ENCODE assay signal across 1 cellular context in the genomic region with DNA sequence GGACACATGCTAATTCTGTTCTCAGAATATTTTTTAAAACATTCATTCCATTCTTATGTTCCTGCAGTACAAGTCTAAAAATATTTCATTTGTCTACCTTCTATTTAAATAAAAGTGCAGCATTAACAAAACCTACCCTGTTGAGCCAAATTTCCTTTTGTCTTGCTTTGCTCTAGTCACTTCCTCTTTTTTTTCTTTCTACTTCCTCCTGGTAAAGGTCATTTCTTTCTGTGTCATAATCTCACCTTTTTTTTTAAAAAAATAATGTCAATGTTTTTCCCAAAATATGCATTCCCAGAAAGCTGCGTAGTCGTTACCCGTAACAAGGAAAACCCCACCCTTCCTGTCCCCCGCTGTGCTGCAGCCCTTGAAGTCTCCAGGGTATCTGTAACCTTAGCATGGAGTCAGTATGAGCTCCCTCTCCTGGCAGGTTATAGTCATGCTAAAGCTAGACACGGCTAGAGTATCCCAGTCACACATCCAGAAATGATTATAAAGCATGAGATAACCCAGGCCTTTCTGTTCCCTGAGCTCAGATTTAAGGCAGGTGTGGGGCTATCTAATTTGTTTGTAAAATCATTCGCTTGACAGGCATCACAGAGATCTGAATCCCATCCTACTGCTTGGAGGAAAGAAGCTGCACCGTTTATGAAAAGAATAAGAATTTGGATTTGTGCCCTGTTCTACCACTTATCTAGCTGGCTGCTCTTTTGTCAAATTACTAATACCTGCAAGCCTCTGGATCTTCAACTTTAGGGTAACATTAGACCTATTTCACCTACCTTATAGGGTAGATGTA.
A peak's percentile ranks its signal among the peaks of the same experiment; 100 is the strongest.
TF ChIP-seq lines count a peak whose summit lies in the region.

No MANE protein-coding gene starts in this region.

TF ChIP-seq in HepG2, 621 proteins besides CTCF, POLR2A, EP300 and RAD21 (continued from another document and continues in another):
- TF ChIP-seq, protein P1, sequence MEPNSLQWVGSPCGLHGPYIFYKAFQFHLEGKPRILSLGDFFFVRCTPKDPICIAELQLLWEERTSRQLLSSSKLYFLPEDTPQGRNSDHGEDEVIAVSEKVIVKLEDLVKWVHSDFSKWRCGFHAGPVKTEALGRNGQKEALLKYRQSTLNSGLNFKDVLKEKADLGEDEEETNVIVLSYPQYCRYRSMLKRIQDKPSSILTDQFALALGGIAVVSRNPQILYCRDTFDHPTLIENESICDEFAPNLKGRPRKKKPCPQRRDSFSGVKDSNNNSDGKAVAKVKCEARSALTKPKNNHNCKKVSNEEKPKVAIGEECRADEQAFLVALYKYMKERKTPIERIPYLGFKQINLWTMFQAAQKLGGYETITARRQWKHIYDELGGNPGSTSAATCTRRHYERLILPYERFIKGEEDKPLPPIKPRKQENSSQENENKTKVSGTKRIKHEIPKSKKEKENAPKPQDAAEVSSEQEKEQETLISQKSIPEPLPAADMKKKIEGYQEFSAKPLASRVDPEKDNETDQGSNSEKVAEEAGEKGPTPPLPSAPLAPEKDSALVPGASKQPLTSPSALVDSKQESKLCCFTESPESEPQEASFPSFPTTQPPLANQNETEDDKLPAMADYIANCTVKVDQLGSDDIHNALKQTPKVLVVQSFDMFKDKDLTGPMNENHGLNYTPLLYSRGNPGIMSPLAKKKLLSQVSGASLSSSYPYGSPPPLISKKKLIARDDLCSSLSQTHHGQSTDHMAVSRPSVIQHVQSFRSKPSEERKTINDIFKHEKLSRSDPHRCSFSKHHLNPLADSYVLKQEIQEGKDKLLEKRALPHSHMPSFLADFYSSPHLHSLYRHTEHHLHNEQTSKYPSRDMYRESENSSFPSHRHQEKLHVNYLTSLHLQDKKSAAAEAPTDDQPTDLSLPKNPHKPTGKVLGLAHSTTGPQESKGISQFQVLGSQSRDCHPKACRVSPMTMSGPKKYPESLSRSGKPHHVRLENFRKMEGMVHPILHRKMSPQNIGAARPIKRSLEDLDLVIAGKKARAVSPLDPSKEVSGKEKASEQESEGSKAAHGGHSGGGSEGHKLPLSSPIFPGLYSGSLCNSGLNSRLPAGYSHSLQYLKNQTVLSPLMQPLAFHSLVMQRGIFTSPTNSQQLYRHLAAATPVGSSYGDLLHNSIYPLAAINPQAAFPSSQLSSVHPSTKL (CRISPR knock-in tag; IDR thresholded peaks at IDR 0.05) = peak; percentile 38; the same call in 1 of the 2 replicates
- TF ChIP-seq ZNF431 (CRISPR knock-in tag; IDR thresholded peaks at IDR 0.05; ENCODE audit: borderline replicate concordance, low read depth) (no peak), FOXA3 (CRISPR knock-in tag; IDR thresholded peaks at IDR 0.05) (0 out of 2 replicates have a peak, but pooled peaks have one; percentile 14), ATF7-NPFF (CRISPR knock-in tag; IDR thresholded peaks at IDR 0.05; ENCODE audit: low read depth) (no peak), MED8 (CRISPR knock-in tag; IDR thresholded peaks at IDR 0.05; ENCODE audit: insufficient replicate concordance) (no peak), ZBTB20 (CRISPR knock-in tag; IDR thresholded peaks at IDR 0.05; ENCODE audit: borderline replicate concordance, low read depth) (no peak), ZBTB7B (CRISPR knock-in tag; IDR thresholded peaks at IDR 0.05) (0 out of 2 replicates have a peak, but pooled peaks have one; percentile 50), KLF6 (CRISPR knock-in tag; IDR thresholded peaks at IDR 0.05) (no peak), ZNF564 (CRISPR knock-in tag; IDR thresholded peaks at IDR 0.05) (no peak), DPF2 (CRISPR knock-in tag; IDR thresholded peaks at IDR 0.05; ENCODE audit: borderline replicate concordance, low read depth) (no peak), AGO2 (optimal IDR thresholded peaks at IDR 0.05; ENCODE audit: low read depth, low read length) (no peak), MAZ (IDR thresholded peaks at IDR 0.05; ENCODE audit: borderline replicate concordance, low read depth, low read length) (no peak), MAZ (CRISPR knock-in tag; IDR thresholded peaks at IDR 0.05; ENCODE audit: low read depth) (no peak), SP1 (IDR thresholded peaks at IDR 0.05) (no peak), SP1 (CRISPR knock-in tag; IDR thresholded peaks at IDR 0.05) (no peak), SSRP1 (CRISPR knock-in tag; IDR thresholded peaks at IDR 0.05) (0 out of 2 replicates have a peak, but pooled peaks have one; percentile 66), SIX4 (CRISPR knock-in tag; IDR thresholded peaks at IDR 0.05) (no peak), EHMT2 (IDR thresholded peaks at IDR 0.05; ENCODE audit: borderline replicate concordance, low read depth, low read length) (no peak), GTF3A (CRISPR knock-in tag; conservative IDR thresholded peaks at IDR 0.05) (no peak), NR2C2 (CRISPR knock-in tag; IDR thresholded peaks at IDR 0.05; ENCODE audit: borderline replicate concordance) (peak; percentile 82), SP140L (CRISPR knock-in tag; IDR thresholded peaks at IDR 0.05; ENCODE audit: borderline replicate concordance) (0 out of 2 replicates have a peak, but pooled peaks have one; percentile 24), ISL2 (CRISPR knock-in tag; IDR thresholded peaks at IDR 0.05) (no peak)
- TF ChIP-seq, protein P2, sequence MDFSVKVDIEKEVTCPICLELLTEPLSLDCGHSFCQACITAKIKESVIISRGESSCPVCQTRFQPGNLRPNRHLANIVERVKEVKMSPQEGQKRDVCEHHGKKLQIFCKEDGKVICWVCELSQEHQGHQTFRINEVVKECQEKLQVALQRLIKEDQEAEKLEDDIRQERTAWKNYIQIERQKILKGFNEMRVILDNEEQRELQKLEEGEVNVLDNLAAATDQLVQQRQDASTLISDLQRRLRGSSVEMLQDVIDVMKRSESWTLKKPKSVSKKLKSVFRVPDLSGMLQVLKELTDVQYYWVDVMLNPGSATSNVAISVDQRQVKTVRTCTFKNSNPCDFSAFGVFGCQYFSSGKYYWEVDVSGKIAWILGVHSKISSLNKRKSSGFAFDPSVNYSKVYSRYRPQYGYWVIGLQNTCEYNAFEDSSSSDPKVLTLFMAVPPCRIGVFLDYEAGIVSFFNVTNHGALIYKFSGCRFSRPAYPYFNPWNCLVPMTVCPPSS (IDR thresholded peaks at IDR 0.05) = no peak
- TF ChIP-seq, protein P3, sequence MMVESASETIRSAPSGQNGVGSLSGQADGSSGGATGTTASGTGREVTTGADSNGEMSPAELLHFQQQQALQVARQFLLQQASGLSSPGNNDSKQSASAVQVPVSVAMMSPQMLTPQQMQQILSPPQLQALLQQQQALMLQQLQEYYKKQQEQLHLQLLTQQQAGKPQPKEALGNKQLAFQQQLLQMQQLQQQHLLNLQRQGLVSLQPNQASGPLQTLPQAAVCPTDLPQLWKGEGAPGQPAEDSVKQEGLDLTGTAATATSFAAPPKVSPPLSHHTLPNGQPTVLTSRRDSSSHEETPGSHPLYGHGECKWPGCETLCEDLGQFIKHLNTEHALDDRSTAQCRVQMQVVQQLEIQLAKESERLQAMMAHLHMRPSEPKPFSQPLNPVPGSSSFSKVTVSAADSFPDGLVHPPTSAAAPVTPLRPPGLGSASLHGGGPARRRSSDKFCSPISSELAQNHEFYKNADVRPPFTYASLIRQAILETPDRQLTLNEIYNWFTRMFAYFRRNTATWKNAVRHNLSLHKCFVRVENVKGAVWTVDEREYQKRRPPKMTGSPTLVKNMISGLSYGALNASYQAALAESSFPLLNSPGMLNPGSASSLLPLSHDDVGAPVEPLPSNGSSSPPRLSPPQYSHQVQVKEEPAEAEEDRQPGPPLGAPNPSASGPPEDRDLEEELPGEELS (CRISPR knock-in tag; IDR thresholded peaks at IDR 0.05) = no peak
- TF ChIP-seq, protein P4, sequence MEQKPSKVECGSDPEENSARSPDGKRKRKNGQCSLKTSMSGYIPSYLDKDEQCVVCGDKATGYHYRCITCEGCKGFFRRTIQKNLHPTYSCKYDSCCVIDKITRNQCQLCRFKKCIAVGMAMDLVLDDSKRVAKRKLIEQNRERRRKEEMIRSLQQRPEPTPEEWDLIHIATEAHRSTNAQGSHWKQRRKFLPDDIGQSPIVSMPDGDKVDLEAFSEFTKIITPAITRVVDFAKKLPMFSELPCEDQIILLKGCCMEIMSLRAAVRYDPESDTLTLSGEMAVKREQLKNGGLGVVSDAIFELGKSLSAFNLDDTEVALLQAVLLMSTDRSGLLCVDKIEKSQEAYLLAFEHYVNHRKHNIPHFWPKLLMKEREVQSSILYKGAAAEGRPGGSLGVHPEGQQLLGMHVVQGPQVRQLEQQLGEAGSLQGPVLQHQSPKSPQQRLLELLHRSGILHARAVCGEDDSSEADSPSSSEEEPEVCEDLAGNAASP (CRISPR knock-in tag; IDR thresholded peaks at IDR 0.05; ENCODE audit: borderline replicate concordance) = peak; percentile 38; the same call in 1 of the 2 replicates
- TF ChIP-seq, protein P5, sequence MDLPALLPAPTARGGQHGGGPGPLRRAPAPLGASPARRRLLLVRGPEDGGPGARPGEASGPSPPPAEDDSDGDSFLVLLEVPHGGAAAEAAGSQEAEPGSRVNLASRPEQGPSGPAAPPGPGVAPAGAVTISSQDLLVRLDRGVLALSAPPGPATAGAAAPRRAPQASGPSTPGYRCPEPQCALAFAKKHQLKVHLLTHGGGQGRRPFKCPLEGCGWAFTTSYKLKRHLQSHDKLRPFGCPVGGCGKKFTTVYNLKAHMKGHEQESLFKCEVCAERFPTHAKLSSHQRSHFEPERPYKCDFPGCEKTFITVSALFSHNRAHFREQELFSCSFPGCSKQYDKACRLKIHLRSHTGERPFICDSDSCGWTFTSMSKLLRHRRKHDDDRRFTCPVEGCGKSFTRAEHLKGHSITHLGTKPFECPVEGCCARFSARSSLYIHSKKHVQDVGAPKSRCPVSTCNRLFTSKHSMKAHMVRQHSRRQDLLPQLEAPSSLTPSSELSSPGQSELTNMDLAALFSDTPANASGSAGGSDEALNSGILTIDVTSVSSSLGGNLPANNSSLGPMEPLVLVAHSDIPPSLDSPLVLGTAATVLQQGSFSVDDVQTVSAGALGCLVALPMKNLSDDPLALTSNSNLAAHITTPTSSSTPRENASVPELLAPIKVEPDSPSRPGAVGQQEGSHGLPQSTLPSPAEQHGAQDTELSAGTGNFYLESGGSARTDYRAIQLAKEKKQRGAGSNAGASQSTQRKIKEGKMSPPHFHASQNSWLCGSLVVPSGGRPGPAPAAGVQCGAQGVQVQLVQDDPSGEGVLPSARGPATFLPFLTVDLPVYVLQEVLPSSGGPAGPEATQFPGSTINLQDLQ (CRISPR knock-in tag; IDR thresholded peaks at IDR 0.05) = no peak
- TF ChIP-seq, protein P6, sequence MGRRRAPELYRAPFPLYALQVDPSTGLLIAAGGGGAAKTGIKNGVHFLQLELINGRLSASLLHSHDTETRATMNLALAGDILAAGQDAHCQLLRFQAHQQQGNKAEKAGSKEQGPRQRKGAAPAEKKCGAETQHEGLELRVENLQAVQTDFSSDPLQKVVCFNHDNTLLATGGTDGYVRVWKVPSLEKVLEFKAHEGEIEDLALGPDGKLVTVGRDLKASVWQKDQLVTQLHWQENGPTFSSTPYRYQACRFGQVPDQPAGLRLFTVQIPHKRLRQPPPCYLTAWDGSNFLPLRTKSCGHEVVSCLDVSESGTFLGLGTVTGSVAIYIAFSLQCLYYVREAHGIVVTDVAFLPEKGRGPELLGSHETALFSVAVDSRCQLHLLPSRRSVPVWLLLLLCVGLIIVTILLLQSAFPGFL (CRISPR knock-in tag; IDR thresholded peaks at IDR 0.05) = no peak
- TF ChIP-seq, protein P7, sequence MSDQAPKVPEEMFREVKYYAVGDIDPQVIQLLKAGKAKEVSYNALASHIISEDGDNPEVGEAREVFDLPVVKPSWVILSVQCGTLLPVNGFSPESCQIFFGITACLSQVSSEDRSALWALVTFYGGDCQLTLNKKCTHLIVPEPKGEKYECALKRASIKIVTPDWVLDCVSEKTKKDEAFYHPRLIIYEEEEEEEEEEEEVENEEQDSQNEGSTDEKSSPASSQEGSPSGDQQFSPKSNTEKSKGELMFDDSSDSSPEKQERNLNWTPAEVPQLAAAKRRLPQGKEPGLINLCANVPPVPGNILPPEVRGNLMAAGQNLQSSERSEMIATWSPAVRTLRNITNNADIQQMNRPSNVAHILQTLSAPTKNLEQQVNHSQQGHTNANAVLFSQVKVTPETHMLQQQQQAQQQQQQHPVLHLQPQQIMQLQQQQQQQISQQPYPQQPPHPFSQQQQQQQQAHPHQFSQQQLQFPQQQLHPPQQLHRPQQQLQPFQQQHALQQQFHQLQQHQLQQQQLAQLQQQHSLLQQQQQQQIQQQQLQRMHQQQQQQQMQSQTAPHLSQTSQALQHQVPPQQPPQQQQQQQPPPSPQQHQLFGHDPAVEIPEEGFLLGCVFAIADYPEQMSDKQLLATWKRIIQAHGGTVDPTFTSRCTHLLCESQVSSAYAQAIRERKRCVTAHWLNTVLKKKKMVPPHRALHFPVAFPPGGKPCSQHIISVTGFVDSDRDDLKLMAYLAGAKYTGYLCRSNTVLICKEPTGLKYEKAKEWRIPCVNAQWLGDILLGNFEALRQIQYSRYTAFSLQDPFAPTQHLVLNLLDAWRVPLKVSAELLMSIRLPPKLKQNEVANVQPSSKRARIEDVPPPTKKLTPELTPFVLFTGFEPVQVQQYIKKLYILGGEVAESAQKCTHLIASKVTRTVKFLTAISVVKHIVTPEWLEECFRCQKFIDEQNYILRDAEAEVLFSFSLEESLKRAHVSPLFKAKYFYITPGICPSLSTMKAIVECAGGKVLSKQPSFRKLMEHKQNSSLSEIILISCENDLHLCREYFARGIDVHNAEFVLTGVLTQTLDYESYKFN (CRISPR knock-in tag; conservative IDR thresholded peaks at IDR 0.05) = no peak
- TF ChIP-seq, protein P8, sequence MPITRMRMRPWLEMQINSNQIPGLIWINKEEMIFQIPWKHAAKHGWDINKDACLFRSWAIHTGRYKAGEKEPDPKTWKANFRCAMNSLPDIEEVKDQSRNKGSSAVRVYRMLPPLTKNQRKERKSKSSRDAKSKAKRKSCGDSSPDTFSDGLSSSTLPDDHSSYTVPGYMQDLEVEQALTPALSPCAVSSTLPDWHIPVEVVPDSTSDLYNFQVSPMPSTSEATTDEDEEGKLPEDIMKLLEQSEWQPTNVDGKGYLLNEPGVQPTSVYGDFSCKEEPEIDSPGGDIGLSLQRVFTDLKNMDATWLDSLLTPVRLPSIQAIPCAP (CRISPR knock-in tag; IDR thresholded peaks at IDR 0.05; ENCODE audit: low read depth) = no peak
